34 cellular contexts compared by ENCODE assay signal in genomic region chr14:33702293-33702692, GRCh38.
"Had no signal": no experiment of that assay in that cellular context is flagged by ENCODE, and none has a peak within 500 bp of the region (broad histone marks: within the 10 kb centered on the region; RNA-seq: fewer than 3 reads in every experiment).

No MANE protein-coding gene starts in this region.

- H3K4me1 ChIP-seq: adrenal gland, breast epithelium had no signal

- H3K9me3 ChIP-seq: adrenal gland, breast epithelium had no signal

- H3K4me3 ChIP-seq: adrenal gland, body of pancreas, breast epithelium had no signal

- FAIRE-seq: astrocyte, colon, TTC549 had no signal

- ATAC-seq: activated CD8-positive, alpha-beta T cell treated with anti-CD3 and anti-CD28 coated beads for 36 hours; activated naive CD4-positive, alpha-beta T cell treated with anti-CD3 and anti-CD28 coated beads, Interleukin-2, amount 50 U/mL, for 72 hours; activated T-cell treated with anti-CD3 and anti-CD28 coated beads, Interleukin-2, amount 50 U/mL, for 4 hours; activated T-cell treated with anti-CD3 and anti-CD28 coated beads, Interleukin-2, amount 50 U/mL, for 72 hours; activated T-helper 17 cell treated with anti-CD3 and anti-CD28 coated beads, Interleukin-2, amount 50 U/mL, for 72 hours; body of pancreas had no signal

- H3K36me3 ChIP-seq: adrenal gland, brain microvascular endothelial cell, breast epithelium had no signal

- DNase-seq: activated B cell treated with CpG ODN at 0.5 μM for 24 hours; activated CD4-positive, alpha-beta memory T cell treated with anti-CD3 and anti-CD28 coated beads for 36 hours; activated CD4-positive, alpha-beta T cell treated with anti-CD3 and anti-CD28 coated beads for 4 hours; activated CD4-positive, alpha-beta T cell treated with anti-CD3 and anti-CD28 coated beads, Interleukin-2, amount 10 ng/mL, durations not matched to agents 24 days and 14 days; activated CD4-positive, alpha-beta T cell treated with anti-CD3 and anti-CD28 coated beads, Interleukin-2, amount 50 U/mL, for 1 hour; activated CD4-positive, alpha-beta T cell treated with anti-CD3 and anti-CD28 coated beads, Interleukin-2, amount 50 U/mL, for 4 hours; activated CD4-positive, CD25-positive, alpha-beta regulatory T cell treated with anti-CD3 and anti-CD28 coated beads, Interleukin-2, amount 50 U/mL, for 72 hours; activated CD8-positive, alpha-beta memory T cell treated with anti-CD3 and anti-CD28 coated beads, Interleukin-2, amount 50 U/mL, for 4 hours; activated CD8-positive, alpha-beta T cell treated with anti-CD3 and anti-CD28 coated beads for 36 hours; activated effector memory CD4-positive, alpha-beta T cell treated with anti-CD3 and anti-CD28 coated beads, Interleukin-2, amount 50 U/mL, for 16 hours; activated gamma-delta T cell treated with Interleukin-2 at 50 U/mL for 16 hours; activated naive CD4-positive, alpha-beta T cell; activated naive CD4-positive, alpha-beta T cell treated with anti-CD3 and anti-CD28 coated beads for 36 hours; activated naive CD4-positive, alpha-beta T cell treated with anti-CD3 and anti-CD28 coated beads, Interleukin-2, amount 50 U/mL, for 16 hours; activated naive CD8-positive, alpha-beta T cell treated with anti-CD3 and anti-CD28 coated beads for 36 hours; activated T-cell treated with anti-CD3 and anti-CD28 coated beads for 4 hours; activated T-cell treated with anti-CD3 and anti-CD28 coated beads, Interleukin-2, amount 50 U/mL, for 1 hour; activated T-cell treated with anti-CD3 and anti-CD28 coated beads, Interleukin-2, amount 50 U/mL, for 4 hours; activated T-cell treated with anti-CD3 and anti-CD28 coated beads, Interleukin-2, amount 50 U/mL, for 72 hours; adrenal gland; amniotic stem cell; aorta; body of pancreas; brain microvascular endothelial cell; central memory CD4-positive, alpha-beta T cell; T-helper 2 cell; T-helper 9 cell had no signal

- H3K27me3 ChIP-seq: body of pancreas, brain microvascular endothelial cell, breast epithelium had no signal

- H3K27ac ChIP-seq: adrenal gland, body of pancreas, brain microvascular endothelial cell, breast epithelium, VCaP had no signal
